ENCODE assay signal across 19 cellular contexts in the genomic region with DNA sequence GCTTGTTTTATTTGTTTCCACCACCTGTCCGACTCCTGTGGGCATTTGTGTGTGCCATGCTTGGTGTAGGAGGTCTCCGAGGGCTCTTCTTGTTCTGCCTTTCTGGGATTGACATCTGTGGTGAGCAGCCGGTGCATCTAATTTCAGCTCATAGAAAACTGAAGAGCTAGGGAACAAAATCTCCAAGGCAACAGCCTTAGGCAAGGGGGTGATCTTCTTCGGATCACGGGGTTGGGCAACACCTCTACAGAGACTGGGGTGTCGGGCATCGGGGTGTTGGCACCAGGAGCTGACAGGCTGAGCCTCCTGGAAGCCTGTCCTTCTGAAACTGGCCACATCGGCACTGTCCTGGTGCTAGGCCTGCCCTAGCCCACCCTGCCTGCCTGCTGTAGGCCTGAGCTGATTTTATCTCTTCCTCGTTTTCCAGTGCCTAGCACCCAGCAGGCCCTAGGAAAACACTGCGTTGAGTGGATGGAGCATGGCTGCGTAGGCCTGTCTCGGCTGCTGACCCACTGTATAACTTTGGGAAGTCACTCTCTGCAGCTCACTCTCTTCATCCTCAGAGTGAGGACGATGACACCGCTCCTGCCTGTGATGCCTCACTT.
"Had no signal": no experiment of that assay in that cellular context is flagged by ENCODE, and none has a peak within 500 bp of the region (broad histone marks: within the 10 kb centered on the region; RNA-seq: fewer than 3 reads in every experiment).

No MANE protein-coding gene starts in this region.

- H3K36me3 ChIP-seq: cardiac muscle cell, tibial nerve had no signal

- H3K9me3 Mint-ChIP-seq: activated naive CD4-positive, alpha-beta T cell treated with anti-CD3 and anti-CD28 coated beads, Interleukin-2, amount 50 U/mL, for 72 hours; endodermal cell; natural killer cell treated with Interleukin-12 subunit alpha and Interleukin-12 subunit beta and Interleukin-15 and Interleukin-18, amount 100 ng/mL, for 72 hours had no signal

- H3K27ac Mint-ChIP-seq: endodermal cell; mesothelial cell of epicardium; natural killer cell treated with Interleukin-12 subunit alpha and Interleukin-12 subunit beta and Interleukin-15 and Interleukin-18, amount 100 ng/mL, for 72 hours had no signal

- H3K9me3 ChIP-seq: tibial nerve had no signal

- H3K4me3 Mint-ChIP-seq: endodermal cell; mesothelial cell of epicardium; natural killer cell treated with Interleukin-12 subunit alpha and Interleukin-12 subunit beta and Interleukin-15 and Interleukin-18, amount 100 ng/mL, for 72 hours had no signal

- ATAC-seq: activated naive CD4-positive, alpha-beta T cell treated with anti-CD3 and anti-CD28 coated beads, Interleukin-2, amount 50 U/mL, for 72 hours; foreskin keratinocyte; natural killer cell treated with Interleukin-12 subunit alpha and Interleukin-12 subunit beta and Interleukin-15 and Interleukin-18, amount 100 ng/mL, for 72 hours had no signal

- DNase-seq: activated CD4-positive, alpha-beta T cell treated with anti-CD3 and anti-CD28 coated beads for 1 hour; activated gamma-delta T cell treated with Interleukin-2 at 50 U/mL for 16 hours; endodermal cell; foreskin keratinocyte; kidney; stimulated activated CD4-positive, alpha-beta T cell treated with anti-CD3 and anti-CD28 coated beads, Interleukin-12 subunit alpha, Interleukin-12 subunit beta, amount 100 ng/mL, for 4 hours; stimulated activated CD4-positive, alpha-beta T cell treated with anti-CD3 and anti-CD28 coated beads, Interleukin-1b, Interleukin-23, amount 100 ng/mL, for 48 hours; stimulated activated CD8-positive, alpha-beta memory T cell treated with anti-CD3 and anti-CD28 coated beads, Interleukin-4, amount 100 ng/mL, for 48 hours; stimulated activated naive CD4-positive, alpha-beta T cell treated with Interleukin-2 at 50 U/mL for 16 hours; T-helper 1 cell had no signal

- H3K4me3 ChIP-seq: cardiac muscle cell, dorsolateral prefrontal cortex, lung, tibial nerve had no signal

- H3K36me3 Mint-ChIP-seq: activated naive CD4-positive, alpha-beta T cell treated with anti-CD3 and anti-CD28 coated beads, Interleukin-2, amount 50 U/mL, for 72 hours; natural killer cell treated with Interleukin-12 subunit alpha and Interleukin-12 subunit beta and Interleukin-15 and Interleukin-18, amount 100 ng/mL, for 72 hours had no signal

- H3K27me3 Mint-ChIP-seq: natural killer cell treated with Interleukin-12 subunit alpha and Interleukin-12 subunit beta and Interleukin-15 and Interleukin-18, amount 100 ng/mL, for 72 hours had no signal

- H3K27me3 ChIP-seq: cardiac muscle cell, dorsolateral prefrontal cortex, foreskin keratinocyte, tibial nerve had no signal

- H3K27ac ChIP-seq: cardiac muscle cell, epithelial cell of prostate, foreskin keratinocyte, tibial nerve, VCaP had no signal

- H3K4me1 ChIP-seq: foreskin keratinocyte, tibial nerve had no signal
